In the genomic region with DNA sequence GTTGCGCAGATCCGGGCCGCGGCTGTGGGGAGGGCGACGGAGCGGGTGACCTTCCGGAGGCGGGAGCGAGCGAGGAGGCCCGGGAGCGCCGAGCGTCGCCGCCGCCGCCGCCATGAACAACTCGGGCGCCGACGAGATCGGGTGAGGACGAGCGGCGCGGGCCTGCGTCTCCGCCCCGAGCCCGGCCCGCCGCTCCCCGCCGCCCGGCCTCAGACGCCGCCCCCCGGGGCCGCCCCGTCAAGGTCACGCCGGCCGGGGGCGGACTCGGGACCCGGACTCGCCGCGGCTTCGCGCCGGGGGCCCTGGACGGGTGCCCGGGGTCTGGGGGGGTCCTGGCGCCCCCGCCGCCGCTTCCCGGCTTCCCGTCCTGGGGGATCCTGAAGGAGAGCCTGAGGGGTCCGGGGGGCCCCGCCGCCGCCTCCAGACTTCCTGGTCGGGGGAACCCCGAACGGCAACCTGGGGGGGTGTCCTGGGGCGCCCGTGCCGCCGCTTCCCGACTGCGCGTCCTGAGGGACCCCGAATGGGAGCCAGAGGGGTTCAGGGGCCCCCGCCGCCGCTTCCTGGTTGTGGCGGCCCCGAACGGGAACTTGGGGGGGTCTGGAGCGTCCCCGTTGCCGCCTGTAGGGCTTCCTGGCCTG, we compare ENCODE assay signal across 8 cellular contexts. TPM values are rescaled to one million over a fixed set of nuclear protein-coding genes. Genes with fewer than 3 reads are reported as not detected.
DNase-seq lines count a peak whose midpoint lies in the region; ATAC-seq lines count a peak whose summit lies in the region.

No MANE protein-coding gene starts in this region.

- H3K9me3 ChIP-seq in BLaER1 treated with 17β-estradiol and CSF1 and Interleukin-3, amounts not matched to agents 10 nM and 100 nM (replicated peaks in 1 of 11) = no peaks in the 10 kb centered on the region

- no peak overlapping the region for H3K27ac Mint-ChIP-seq in activated naive CD8-positive, alpha-beta T cell
- H3K27ac Mint-ChIP-seq in immature natural killer cell = peak overlapping the region in 2 of 6 donors; percentile 72 to 76

- H3K9ac ChIP-seq in BLaER1 treated with 17β-estradiol and CSF1 and Interleukin-3, amounts not matched to agents 10 nM and 100 nM = peak overlapping the region; percentile 100

- H3K4me3 Mint-ChIP-seq in activated naive CD8-positive, alpha-beta T cell = peak overlapping the region; percentile 47
- H3K4me3 Mint-ChIP-seq in immature natural killer cell = peak overlapping the region in 4 of 5 donors; percentile 41 to 83 (median 73)

- H3K9me3 Mint-ChIP-seq in activated naive CD8-positive, alpha-beta T cell (ENCODE audit: low read depth) = no peaks in the 10 kb centered on the region
- H3K9me3 Mint-ChIP-seq in immature natural killer cell = no peaks in the 10 kb centered on the region

- H3K4me3 ChIP-seq in BLaER1 treated with 17β-estradiol and CSF1 and Interleukin-3, amounts not matched to agents 10 nM and 100 nM = peak overlapping the region; percentile 95 to 100 (median 100)
- peak overlapping the region; percentile 82 for H3K4me3 ChIP-seq in Jurkat, Clone E6-1 (ENCODE audit: low read length)

- H3K36me3 ChIP-seq in BLaER1 treated with 17β-estradiol and CSF1 and Interleukin-3, amounts not matched to agents 10 nM and 100 nM = peaks cover 21 to 41% (median 39%) of the 10 kb centered on the region in 11 experiments

- peak overlapping the region; percentile 98 to 100 (median 100) for H3K27ac ChIP-seq in BLaER1 treated with 17β-estradiol and CSF1 and Interleukin-3, amounts not matched to agents 10 nM and 100 nM

- peak overlapping the region; percentile 94 to 99 (median 96) for H3K4me2 ChIP-seq in BLaER1 treated with 17β-estradiol and CSF1 and Interleukin-3, amounts not matched to agents 10 nM and 100 nM

- peaks cover 41% of the 10 kb centered on the region for H3K4me1 Mint-ChIP-seq in activated naive CD8-positive, alpha-beta T cell (ENCODE audit: low read depth)
- peaks cover 54 to 55% of the 10 kb centered on the region in 2 donors for H3K4me1 Mint-ChIP-seq in immature natural killer cell

- peak; percentile 6 for ATAC-seq in GM21515 (IDR thresholded peaks at IDR 0.05; ENCODE audit: unreplicated experiment)

- H3K27me3 ChIP-seq in BLaER1 treated with 17β-estradiol and CSF1 and Interleukin-3, amounts not matched to agents 10 nM and 100 nM = no peaks in the 10 kb centered on the region

- H3K36me3 Mint-ChIP-seq in activated naive CD8-positive, alpha-beta T cell = peaks cover 2% of the 10 kb centered on the region
- H3K36me3 Mint-ChIP-seq in immature natural killer cell = peaks cover 0 to 4% (median 0%) of the 10 kb centered on the region in 3 donors

- peaks cover 44 to 48% (median 45%) of the 10 kb centered on the region in 11 experiments for H4K20me1 ChIP-seq in BLaER1 treated with 17β-estradiol and CSF1 and Interleukin-3, amounts not matched to agents 10 nM and 100 nM

- H3K27me3 Mint-ChIP-seq in activated naive CD8-positive, alpha-beta T cell = no peaks in the 10 kb centered on the region
- H3K27me3 Mint-ChIP-seq in immature natural killer cell (ENCODE audit: low read depth in 3 of 3) = peaks cover 11 to 29% (median 12%) of the 10 kb centered on the region in 3 donors

- H3K4me1 ChIP-seq in BLaER1 treated with 17β-estradiol and CSF1 and Interleukin-3, amounts not matched to agents 10 nM and 100 nM = peaks cover 64 to 78% (median 72%) of the 10 kb centered on the region in 10 experiments

- no peak for DNase-seq in Jurkat, Clone E6-1 (ENCODE audit: low read depth, low spot score)
- DNase-seq in immature natural killer cell (no peak), NCI-H2107 treated with DMSO at 0.1 percent for 48 hours (lab: John Stamatoyannopoulos, UW; ENCODE audit: unreplicated experiment) (no peak), NCI-H226 (no peak)
- DNase-seq in stimulated activated CD8-positive, alpha-beta memory T cell treated with anti-CD3 and anti-CD28 coated beads, Interleukin-15, amount 100 ng/mL, for 24 hours (ENCODE audit: low read depth) = peak; percentile 23

RNA-seq across cellular contexts. Expression of a gene that starts 0.4 kb away (rescaled TPM):
- polyA plus RNA-seq in Jurkat, Clone E6-1 (2012; ENCODE audit: insufficient read depth, insufficient read length) = 264 TPM
- 10 to 100 TPM in 1 of 3 donors, 1 to 10 TPM in 2; 4.3 to 10.3 (median 8.0) TPM for polyA plus RNA-seq in immature natural killer cell

RNA-seq across cellular contexts. Expression of a gene that starts 6.4 kb away (rescaled TPM):
- 97.7 TPM for polyA plus RNA-seq in Jurkat, Clone E6-1 (2012; ENCODE audit: insufficient read depth, insufficient read length)
- 10 to 100 TPM in 2 of 3 donors, 1 to 10 TPM in 1; 7.9 to 16.5 (median 10.5) TPM for polyA plus RNA-seq in immature natural killer cell

RNA-seq across cellular contexts. Expression of a gene that starts 24.1 kb away (rescaled TPM):
- polyA plus RNA-seq in Jurkat, Clone E6-1 (2012; ENCODE audit: insufficient read depth, insufficient read length) = 125 TPM
- polyA plus RNA-seq in immature natural killer cell = 100 to 1,000 TPM; 209 to 227 (median 213) TPM

RNA-seq across cellular contexts. Expression of a gene that starts 30.4 kb away (rescaled TPM):
- polyA plus RNA-seq in Jurkat, Clone E6-1 (2012; ENCODE audit: insufficient read depth, insufficient read length) = 3,463 TPM
- 1,000 to 10,000 TPM; 1,383 to 2,244 (median 1,622) TPM for polyA plus RNA-seq in immature natural killer cell

RNA-seq across cellular contexts. Expression of a gene that starts 42.1 kb away (rescaled TPM):
- 0.39 TPM for polyA plus RNA-seq in Jurkat, Clone E6-1 (2012; ENCODE audit: insufficient read depth, insufficient read length)
- under 1 TPM in 1 of 3 donors, not detected in 2; 0.06 TPM for polyA plus RNA-seq in immature natural killer cell
